In genomic region chr10:69123306-69123746, GRCh38 we compare ENCODE assay signal across 8 cellular contexts. TPM values are rescaled to one million over a fixed set of nuclear protein-coding genes. Genes with fewer than 3 reads are reported as not detected.
DNase-seq lines count a peak whose midpoint lies in the region; ATAC-seq, FAIRE-seq and TF ChIP-seq lines count a peak whose summit lies in the region.

No MANE protein-coding gene starts in this region.

- intact Hi-C loops in lower leg skin (cut with DNase I; ENCODE audit: low total_unique reads): no loop called here

- TF ChIP-seq CTCF in lower leg skin (IDR thresholded peaks at IDR 0.05) (no peak), upper lobe of left lung (IDR thresholded peaks at IDR 0.05) (no peak)

- DNase-seq in DMS53 (lab: John Stamatoyannopoulos, UW): peak; percentile 80
- DNase-seq in GM19239 (ENCODE audit: insufficient read length, low spot score): peak; percentile 21
- DNase-seq in OCI-M2 (lab: John Stamatoyannopoulos, UW; ENCODE audit: unreplicated experiment): peak; percentile 39
- DNase-seq in lower leg skin (ENCODE audit: low spot score in 2 of 2): no peak
- DNase-seq in upper lobe of left lung: peak; percentile 52 to 67
- no peak for DNase-seq in stimulated activated CD4-positive, alpha-beta T cell treated with anti-CD3 and anti-CD28 coated beads, Interleukin-12 subunit alpha, Interleukin-12 subunit beta, amount 100 ng/mL, for 4 hours

- ATAC-seq in HG03175 (IDR thresholded peaks at IDR 0.05; ENCODE audit: unreplicated experiment) (peak; percentile 59), upper lobe of left lung (ENCODE audit: low FRiP score in 2 of 2) (peak; percentile 72 to 84)

- TF ChIP-seq EP300 in upper lobe of left lung (IDR thresholded peaks at IDR 0.05): no peak

- no peaks in the 10 kb centered on the region for H3K27me3 ChIP-seq in upper lobe of left lung

- 0 to 1% methylated on average over 16 of the region's 16 CpGs for WGBS in lower leg skin, 2 donors
- 0 to 1% methylated on average over 10 to 16 of the region's 16 CpGs for WGBS in upper lobe of left lung, 2 donors

- no peaks in the 10 kb centered on the region for H3K9me3 ChIP-seq in upper lobe of left lung

- peaks cover 8 to 26% (median 20%) of the 10 kb centered on the region in 4 donors for H3K4me1 ChIP-seq in upper lobe of left lung

- H3K4me3 ChIP-seq in lower leg skin (ENCODE audit: low read depth, poor library complexity, severe bottlenecking) (peak overlapping the region; percentile 52), upper lobe of left lung (peak overlapping the region; percentile 36 to 97 (median 94))

- FAIRE-seq in GM19239 (lab: Jason Lieb, UNC): no peak

- TF ChIP-seq POLR2A in lower leg skin (IDR thresholded peaks at IDR 0.05) (no peak), upper lobe of left lung (IDR thresholded peaks at IDR 0.05) (no peak)

- H3K36me3 ChIP-seq in upper lobe of left lung: no peaks in the 10 kb centered on the region

- peak overlapping the region; percentile 88 for H3K27ac ChIP-seq in cingulate gyrus (ENCODE audit: low read depth, low read length)
- peak overlapping the region; percentile 98 to 100 (median 99) for H3K27ac ChIP-seq in upper lobe of left lung

RNA-seq across cellular contexts. Expression of gene VPS26A, which starts 0.7 kb away (rescaled TPM):
- total RNA-seq in lower leg skin (10 to 100 TPM; 32.3 to 36.3 (median 34.0) TPM), upper lobe of left lung (10 to 100 TPM; 18.9 to 57.7 (median 40.9) TPM)

RNA-seq across cellular contexts. Expression of gene SRGN, which starts 35.4 kb away (rescaled TPM):
- 10 to 100 TPM; 20.6 to 39.6 (median 24.1) TPM for total RNA-seq in lower leg skin
- 100 to 1,000 TPM in 5 of 6 donors, 10 to 100 TPM in 1; 96.4 to 326 (median 203) TPM for total RNA-seq in upper lobe of left lung

RNA-seq across cellular contexts. Expression of gene SUPV3L1, which starts 56.7 kb away (rescaled TPM):
- total RNA-seq in lower leg skin (10 to 100 TPM; 19.6 to 21.4 (median 20.4) TPM), upper lobe of left lung (10 to 100 TPM; 17.0 to 47.1 (median 21.5) TPM)

Comparison
In these comparisons a context has a peak if more than half of its experiments do, and no peak if none do; other contexts are left out.
1. DNase-seq: peak in DMS53 (single experiment), GM19239 (single experiment), OCI-M2 (single experiment) and upper lobe of left lung (2 of 2); none in lower leg skin (0 of 2) and stimulated activated CD4-positive, alpha-beta T cell treated with anti-CD3 and anti-CD28 coated beads, Interleukin-12 subunit alpha, Interleukin-12 subunit beta, amount 100 ng/mL, for 4 hours (single experiment).